ENCODE assay signal across 1 cellular context in genomic region chr16:67767953-67768352, GRCh38.
TF ChIP-seq lines count a peak whose summit lies in the region.

No MANE protein-coding gene starts in this region.

TF ChIP-seq in GM23338, 12 proteins besides CTCF, POLR2A, EP300 and RAD21:
- TF ChIP-seq NANOG (IDR thresholded peaks at IDR 0.05; ENCODE audit: borderline replicate concordance), result no peak
- no peak for TF ChIP-seq ZNF331 (CRISPR knock-in tag; IDR thresholded peaks at IDR 0.05; ENCODE audit: low read depth)
- no peak for TF ChIP-seq REST (IDR thresholded peaks at IDR 0.05; ENCODE audit: unreplicated experiment)
- no peak for TF ChIP-seq EZH2 (IDR thresholded peaks at IDR 0.05; ENCODE audit: low read depth, unreplicated experiment)
- TF ChIP-seq ZNF114 (CRISPR knock-in tag; IDR thresholded peaks at IDR 0.05), result no peak
- TF ChIP-seq JUNB (IDR thresholded peaks at IDR 0.05; ENCODE audit: unreplicated experiment), result no peak
- TF ChIP-seq ZNF462 (CRISPR knock-in tag; IDR thresholded peaks at IDR 0.05), result no peak
- TF ChIP-seq POLR2AphosphoS5 (IDR thresholded peaks at IDR 0.05; ENCODE audit: low read depth), result no peak
- no peak for TF ChIP-seq STAT1 (IDR thresholded peaks at IDR 0.05; ENCODE audit: unreplicated experiment)
- TF ChIP-seq CREB1 (CRISPR knock-in tag; IDR thresholded peaks at IDR 0.05; ENCODE audit: low read depth), result no peak
- TF ChIP-seq EZH2phosphoT487 (IDR thresholded peaks at IDR 0.05; ENCODE audit: unreplicated experiment), result no peak
- TF ChIP-seq, protein P1, sequence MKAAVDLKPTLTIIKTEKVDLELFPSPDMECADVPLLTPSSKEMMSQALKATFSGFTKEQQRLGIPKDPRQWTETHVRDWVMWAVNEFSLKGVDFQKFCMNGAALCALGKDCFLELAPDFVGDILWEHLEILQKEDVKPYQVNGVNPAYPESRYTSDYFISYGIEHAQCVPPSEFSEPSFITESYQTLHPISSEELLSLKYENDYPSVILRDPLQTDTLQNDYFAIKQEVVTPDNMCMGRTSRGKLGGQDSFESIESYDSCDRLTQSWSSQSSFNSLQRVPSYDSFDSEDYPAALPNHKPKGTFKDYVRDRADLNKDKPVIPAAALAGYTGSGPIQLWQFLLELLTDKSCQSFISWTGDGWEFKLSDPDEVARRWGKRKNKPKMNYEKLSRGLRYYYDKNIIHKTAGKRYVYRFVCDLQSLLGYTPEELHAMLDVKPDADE (IDR thresholded peaks at IDR 0.05), result no peak
